In genomic region chr1:174049514-174049913, GRCh38 we compare ENCODE assay signal across 28 cellular contexts.
"Had no signal": no experiment of that assay in that cellular context is flagged by ENCODE, and none has a peak within 500 bp of the region (broad histone marks: within the 10 kb centered on the region; RNA-seq: fewer than 3 reads in every experiment).

No MANE protein-coding gene starts in this region.

- ATAC-seq: activated naive CD4-positive, alpha-beta T cell treated with anti-CD3 and anti-CD28 coated beads, Interleukin-2, amount 50 U/mL, for 72 hours; activated T-cell treated with anti-CD3 and anti-CD28 coated beads, Interleukin-2, amount 50 U/mL, for 72 hours; body of pancreas; effector memory CD8-positive, alpha-beta T cell; heart left ventricle had no signal

- DNase-seq: activated CD4-positive, alpha-beta memory T cell treated with anti-CD3 and anti-CD28 coated beads, Interleukin-2, amount 10 ng/mL, durations not matched to agents 7 days and 5 days; activated CD4-positive, alpha-beta T cell treated with anti-CD3 and anti-CD28 coated beads for 1 hour; activated CD4-positive, alpha-beta T cell treated with anti-CD3 and anti-CD28 coated beads for 4 hours; activated CD4-positive, alpha-beta T cell treated with anti-CD3 and anti-CD28 coated beads, Interleukin-2, amount 10 ng/mL, durations not matched to agents 7 days and 5 days; activated CD4-positive, alpha-beta T cell treated with anti-CD3 and anti-CD28 coated beads, Interleukin-2, amount 50 U/mL, for 4 hours; activated CD4-positive, CD25-positive, alpha-beta regulatory T cell; activated CD8-positive, alpha-beta memory T cell treated with anti-CD3 and anti-CD28 coated beads, Interleukin-2, amount 50 U/mL, for 48 hours; activated gamma-delta T cell; activated naive CD4-positive, alpha-beta T cell; activated naive CD4-positive, alpha-beta T cell treated with anti-CD3 and anti-CD28 coated beads, Interleukin-2, amount 10 ng/mL, durations not matched to agents 7 days and 5 days; activated naive CD8-positive, alpha-beta T cell treated with anti-CD3 and anti-CD28 coated beads, Interleukin-2, amount 10 ng/mL, durations not matched to agents 7 days and 5 days; activated T-cell treated with anti-CD3 and anti-CD28 coated beads for 4 hours; activated T-cell treated with anti-CD3 and anti-CD28 coated beads, Interleukin-2, amount 50 U/mL, for 24 hours; activated T-cell treated with anti-CD3 and anti-CD28 coated beads, Interleukin-2, amount 50 U/mL, for 72 hours; amygdala; aorta; body of pancreas; caudate nucleus; cortex of kidney; dermis blood vessel endothelial cell; effector CD4-positive, alpha-beta T cell; effector memory CD8-positive, alpha-beta T cell; erythroblast; foreskin fibroblast; glutamatergic neuron; heart left ventricle; T-helper 2 cell had no signal
